Comparison of ENCODE assay signal across 8 cellular contexts in genomic region chr16:68756250-68757051, GRCh38. TPM values are rescaled to one million over a fixed set of nuclear protein-coding genes. Genes with fewer than 3 reads are reported as not detected.
A peak's percentile ranks its signal among the peaks of the same experiment; 100 is the strongest.
DNase-seq lines count a peak whose midpoint lies in the region; ATAC-seq and TF ChIP-seq lines count a peak whose summit lies in the region.

No MANE protein-coding gene starts in this region.

- no peak overlapping the region for H3K27ac ChIP-seq in CD4-positive, alpha-beta memory T cell (ENCODE audit: low read depth, low read length)
- H3K27ac ChIP-seq in hepatocyte, result peak overlapping the region; percentile 90
- H3K27ac ChIP-seq in suprapubic skin, result peak overlapping the region; percentile 70

- 76% methylated on average over 13 of the region's 13 CpGs for WGBS in hepatocyte (ENCODE audit: low lambda C conversion rate, missing lambda C conversion rate)
- WGBS in suprapubic skin, result 61% methylated on average over 13 of the region's 13 CpGs

- intact Hi-C loops in CD4-positive, alpha-beta memory T cell (cut with micrococcal nuclease), result no loop called here

- no peak overlapping the region for H3K4me3 ChIP-seq in CD4-positive, alpha-beta memory T cell (ENCODE audit: low read length in 2 of 2)
- no peak overlapping the region for H3K4me3 ChIP-seq in hepatocyte
- no peak overlapping the region for H3K4me3 ChIP-seq in suprapubic skin

- no peaks in the 10 kb centered on the region for H3K9me2 ChIP-seq in hepatocyte (replicated peaks; ENCODE audit: insufficient read depth)

- ATAC-seq in GM19397 (IDR thresholded peaks at IDR 0.05; ENCODE audit: unreplicated experiment), result peak; percentile 59
- peak; percentile 69 for ATAC-seq in HG03439 (IDR thresholded peaks at IDR 0.05; ENCODE audit: unreplicated experiment)

- H3K36me3 Mint-ChIP-seq in CD4-positive, alpha-beta memory T cell, result no peaks in the 10 kb centered on the region

- TF ChIP-seq POLR2A in suprapubic skin (IDR thresholded peaks at IDR 0.05), result no peak

- H3K9me3 ChIP-seq in CD4-positive, alpha-beta memory T cell (ENCODE audit: control insufficient read depth in 1 of 2, low read length in 2 of 2), result no peaks in the 10 kb centered on the region
- H3K9me3 ChIP-seq in hepatocyte (ENCODE audit: low read depth) (no peaks in the 10 kb centered on the region), suprapubic skin (no peaks in the 10 kb centered on the region)

- peaks cover 15% of the 10 kb centered on the region for H4K20me1 ChIP-seq in hepatocyte (ENCODE audit: insufficient read depth, poor library complexity, severe bottlenecking)

- peaks cover 8 to 25% (median 11%) of the 10 kb centered on the region in 4 donors for H3K4me1 Mint-ChIP-seq in CD4-positive, alpha-beta memory T cell

- CTCF ChIA-PET in CD4-positive, alpha-beta memory T cell (lab: Charles Lee; ENCODE audit: partially characterized antibody), result interaction anchor here (0.8 kb wide), 1 partner anchor 20 kb away, joined by 3 read pairs; no protein-coding TSS in a partner anchor

- no peaks in the 10 kb centered on the region for H3K36me3 ChIP-seq in CD4-positive, alpha-beta memory T cell (ENCODE audit: insufficient read depth, low read length)
- H3K36me3 ChIP-seq in hepatocyte (replicated peaks; ENCODE audit: insufficient read depth, low read depth), result no peaks in the 10 kb centered on the region
- no peaks in the 10 kb centered on the region for H3K36me3 ChIP-seq in suprapubic skin

- DNase-seq in CD4-positive, alpha-beta memory T cell, result peak in 4 of 5 donors; percentile 15 to 54 (median 24)
- peak; percentile 51 for DNase-seq in activated CD4-positive, CD25-positive, alpha-beta regulatory T cell treated with anti-CD3 and anti-CD28 coated beads, Interleukin-2, amount 50 U/mL, for 16 hours (ENCODE audit: low read depth, low spot score)
- peak; percentile 87 for DNase-seq in hepatocyte (ENCODE audit: low spot score)
- no peak for DNase-seq in suprapubic skin (ENCODE audit: low spot score in 2 of 2)
- DNase-seq in NCI-H1048 (lab: John Stamatoyannopoulos, UW), result no peak
- no peak for DNase-seq in middle frontal gyrus (ENCODE audit: extremely low spot score, low spot score)

- POLR2A ChIA-PET in CD4-positive, alpha-beta memory T cell (lab: Charles Lee; ENCODE audit: partially characterized antibody), result no interaction called here

- TF ChIP-seq EP300 in suprapubic skin (IDR thresholded peaks at IDR 0.05), result no peak

- H3K27me3 Mint-ChIP-seq in CD4-positive, alpha-beta memory T cell, result no peaks in the 10 kb centered on the region

- no peaks in the 10 kb centered on the region for H3K9me3 Mint-ChIP-seq in CD4-positive, alpha-beta memory T cell

- no peak overlapping the region for H2AFZ ChIP-seq in hepatocyte

- no peaks in the 10 kb centered on the region for H3K27me3 ChIP-seq in CD4-positive, alpha-beta memory T cell (ENCODE audit: insufficient read depth, low read length)
- H3K27me3 ChIP-seq in hepatocyte (no peaks in the 10 kb centered on the region), suprapubic skin (no peaks in the 10 kb centered on the region)

- H3K4me2 ChIP-seq in hepatocyte, result no peak overlapping the region

- H3K79me2 ChIP-seq in hepatocyte, result peaks cover 75% of the 10 kb centered on the region

- H3K27ac Mint-ChIP-seq in CD4-positive, alpha-beta memory T cell, result peak overlapping the region in 2 of 7 donors; percentile 5 to 64

- H3K4me3 Mint-ChIP-seq in CD4-positive, alpha-beta memory T cell, result peak overlapping the region in 2 of 8 donors; percentile 18 to 25

- H3K4me1 ChIP-seq in CD4-positive, alpha-beta memory T cell (ENCODE audit: insufficient read depth, low read length), result peaks cover 8% of the 10 kb centered on the region
- peaks cover 34% of the 10 kb centered on the region for H3K4me1 ChIP-seq in hepatocyte (ENCODE audit: insufficient read depth)
- H3K4me1 ChIP-seq in suprapubic skin, result peaks cover 45% of the 10 kb centered on the region

- TF ChIP-seq CTCF in hepatocyte (IDR thresholded peaks at IDR 0.05; ENCODE audit: poor library complexity) (no peak), suprapubic skin (IDR thresholded peaks at IDR 0.05) (no peak)

RNA-seq across cellular contexts. Expression of gene CDH1, which starts 19.4 kb away (rescaled TPM):
- total RNA-seq in CD4-positive, alpha-beta memory T cell, result under 1 TPM; 0.20 to 0.55 TPM
- polyA plus RNA-seq in CD4-positive, alpha-beta memory T cell, result under 1 TPM in 1 of 2 donors, not detected in 1; 0.17 TPM
- 190 and 193 TPM in 2 replicates for total RNA-seq in hepatocyte
- polyA plus RNA-seq in hepatocyte, result 105 and 131 TPM in 2 replicates
- total RNA-seq in suprapubic skin, result 100 to 1,000 TPM; 175 to 248 (median 223) TPM

Comparison
In these comparisons a context has a peak if more than half of its experiments do, and no peak if none do; other contexts are left out.
1. DNase-seq: peak in CD4-positive, alpha-beta memory T cell (4 of 5), activated CD4-positive, CD25-positive, alpha-beta regulatory T cell treated with anti-CD3 and anti-CD28 coated beads, Interleukin-2, amount 50 U/mL, for 16 hours (single experiment) and hepatocyte (single experiment); none in suprapubic skin (0 of 2), NCI-H1048 (single experiment) and middle frontal gyrus (single experiment).
2. RNA of gene CDH1, which starts 19.4 kb away (total RNA-seq): 175 to 248 TPM in suprapubic skin and 190 to 193 TPM in hepatocyte; 0.20 to 0.55 TPM in CD4-positive, alpha-beta memory T cell; every median in the first group is over 100 times any median in the second.